25 cellular contexts compared by ENCODE assay signal in genomic region chr7:112942981-112943380, GRCh38.
"Had no signal": no experiment of that assay in that cellular context is flagged by ENCODE, and none has a peak within 500 bp of the region (broad histone marks: within the 10 kb centered on the region; RNA-seq: fewer than 3 reads in every experiment).

No MANE protein-coding gene starts in this region.

- H3K4me2 ChIP-seq: neural progenitor cell had no signal

- H2AFZ ChIP-seq: neural progenitor cell, parathyroid adenoma had no signal

- DNase-seq: heart left ventricle; kidney glomerular epithelial cell; left cardiac atrium; left ventricle myocardium superior; lower lobe of right lung; mammary epithelial cell; mesenchymal stem cell; naive B cell; natural killer cell; nephron progenitor cell; occipital lobe; psoas muscle; spleen; stimulated activated CD4-positive, alpha-beta T cell treated with anti-CD3 and anti-CD28 coated beads, Interleukin-4, amount 100 ng/mL, for 24 hours; stimulated activated naive CD4-positive, alpha-beta T cell; uterus had no signal

- ATAC-seq: heart left ventricle; left cardiac atrium; left lobe of liver; left ventricle myocardium superior; lower lobe of right lung; natural killer cell; psoas muscle; sciatic nerve; stimulated activated effector memory CD8-positive, alpha-beta T cell treated with anti-CD3 and anti-CD28 coated beads, Interleukin-12 subunit alpha, Interleukin-12 subunit beta, amount 100 ng/mL, for 72 hours had no signal

- H3K36me3 ChIP-seq: heart left ventricle, lower lobe of right lung, neural progenitor cell, neutrophil, right atrium auricular region, spleen, tibial nerve, uterus had no signal

- H3K4me3 ChIP-seq: heart left ventricle, lower lobe of right lung, neural progenitor cell, psoas muscle, right atrium auricular region, skin epidermis, spleen, tibial nerve, uterus had no signal

- H3K4me1 ChIP-seq: parathyroid adenoma, uterus had no signal

- H3K9me3 ChIP-seq: heart left ventricle, lower lobe of right lung, neutrophil, psoas muscle, right atrium auricular region, spleen, tibial nerve, uterus had no signal

- H3K9ac ChIP-seq: neural progenitor cell, parathyroid adenoma had no signal

- H3K27ac ChIP-seq: heart left ventricle, lower lobe of right lung, neural progenitor cell, neutrophil, parathyroid adenoma, psoas muscle, right atrium auricular region, skin epidermis, spleen, tibial nerve, uterus had no signal

- H3K27me3 ChIP-seq: heart left ventricle, right atrium auricular region, spleen, tibial nerve, uterus had no signal
